ENCODE assay signal across 1 cellular context in the genomic region with DNA sequence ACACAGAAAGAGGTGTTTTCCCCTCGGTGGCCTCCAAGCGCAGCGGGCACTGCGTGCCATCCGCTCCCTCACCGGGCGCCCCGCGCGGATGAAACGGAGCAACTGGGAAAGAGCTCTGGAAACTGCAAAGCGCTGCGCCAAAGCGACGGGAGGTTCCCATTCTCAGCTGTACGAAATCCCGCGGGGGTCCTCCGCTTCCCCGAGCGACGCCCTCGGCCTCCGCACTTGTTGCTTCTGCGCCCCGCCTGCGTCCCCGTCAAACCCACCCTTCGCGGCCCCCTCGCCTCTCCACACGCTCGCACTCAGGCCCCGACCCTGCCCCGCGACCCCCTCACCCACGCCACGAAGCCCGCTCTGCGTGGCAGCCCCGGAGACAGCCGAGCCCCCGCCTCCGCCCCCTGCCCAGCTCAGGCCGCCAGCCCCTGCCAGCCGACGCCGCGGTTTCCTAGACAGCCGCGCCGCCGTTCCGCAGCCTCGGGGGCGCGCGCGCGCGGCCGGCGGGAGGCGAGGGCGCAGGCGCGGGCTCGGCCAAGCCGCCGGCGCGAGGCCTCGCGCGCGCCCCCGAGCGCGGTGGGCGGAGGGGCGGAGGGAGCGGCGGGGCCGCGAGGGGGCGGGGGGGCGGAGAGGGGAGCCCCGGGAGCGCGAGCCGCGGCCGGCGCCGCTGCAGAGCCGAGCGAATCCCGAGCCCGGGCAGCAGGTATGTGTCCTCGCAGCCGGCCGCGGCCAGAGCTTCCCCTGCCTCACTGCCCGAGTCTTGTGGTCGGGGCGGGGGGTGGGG.
TF ChIP-seq lines count a peak whose summit lies in the region.

A gene with protein sequence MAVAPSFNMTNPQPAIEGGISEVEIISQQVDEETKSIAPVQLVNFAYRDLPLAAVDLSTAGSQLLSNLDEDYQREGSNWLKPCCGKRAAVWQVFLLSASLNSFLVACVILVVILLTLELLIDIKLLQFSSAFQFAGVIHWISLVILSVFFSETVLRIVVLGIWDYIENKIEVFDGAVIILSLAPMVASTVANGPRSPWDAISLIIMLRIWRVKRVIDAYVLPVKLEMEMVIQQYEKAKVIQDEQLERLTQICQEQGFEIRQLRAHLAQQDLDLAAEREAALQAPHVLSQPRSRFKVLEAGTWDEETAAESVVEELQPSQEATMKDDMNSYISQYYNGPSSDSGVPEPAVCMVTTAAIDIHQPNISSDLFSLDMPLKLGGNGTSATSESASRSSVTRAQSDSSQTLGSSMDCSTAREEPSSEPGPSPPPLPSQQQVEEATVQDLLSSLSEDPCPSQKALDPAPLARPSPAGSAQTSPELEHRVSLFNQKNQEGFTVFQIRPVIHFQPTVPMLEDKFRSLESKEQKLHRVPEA (plus strand): TSS at position 666 of the 778 bp plus-strand sequence. CDS start 74,279 bp downstream, outside the sequence.

TF ChIP-seq in GM23338, 12 proteins besides CTCF, POLR2A, EP300 and RAD21:
- TF ChIP-seq POLR2AphosphoS5 (IDR thresholded peaks at IDR 0.05; ENCODE audit: low read depth), result 0 out of 2 replicates have a peak, but pooled peaks have one; percentile 20
- TF ChIP-seq NANOG (IDR thresholded peaks at IDR 0.05; ENCODE audit: borderline replicate concordance), result no peak
- no peak for TF ChIP-seq JUNB (IDR thresholded peaks at IDR 0.05; ENCODE audit: unreplicated experiment)
- no peak for TF ChIP-seq CREB1 (CRISPR knock-in tag; IDR thresholded peaks at IDR 0.05; ENCODE audit: low read depth)
TF ChIP-seq in GM23338: peak in this region for 1.
